In the genomic region with DNA sequence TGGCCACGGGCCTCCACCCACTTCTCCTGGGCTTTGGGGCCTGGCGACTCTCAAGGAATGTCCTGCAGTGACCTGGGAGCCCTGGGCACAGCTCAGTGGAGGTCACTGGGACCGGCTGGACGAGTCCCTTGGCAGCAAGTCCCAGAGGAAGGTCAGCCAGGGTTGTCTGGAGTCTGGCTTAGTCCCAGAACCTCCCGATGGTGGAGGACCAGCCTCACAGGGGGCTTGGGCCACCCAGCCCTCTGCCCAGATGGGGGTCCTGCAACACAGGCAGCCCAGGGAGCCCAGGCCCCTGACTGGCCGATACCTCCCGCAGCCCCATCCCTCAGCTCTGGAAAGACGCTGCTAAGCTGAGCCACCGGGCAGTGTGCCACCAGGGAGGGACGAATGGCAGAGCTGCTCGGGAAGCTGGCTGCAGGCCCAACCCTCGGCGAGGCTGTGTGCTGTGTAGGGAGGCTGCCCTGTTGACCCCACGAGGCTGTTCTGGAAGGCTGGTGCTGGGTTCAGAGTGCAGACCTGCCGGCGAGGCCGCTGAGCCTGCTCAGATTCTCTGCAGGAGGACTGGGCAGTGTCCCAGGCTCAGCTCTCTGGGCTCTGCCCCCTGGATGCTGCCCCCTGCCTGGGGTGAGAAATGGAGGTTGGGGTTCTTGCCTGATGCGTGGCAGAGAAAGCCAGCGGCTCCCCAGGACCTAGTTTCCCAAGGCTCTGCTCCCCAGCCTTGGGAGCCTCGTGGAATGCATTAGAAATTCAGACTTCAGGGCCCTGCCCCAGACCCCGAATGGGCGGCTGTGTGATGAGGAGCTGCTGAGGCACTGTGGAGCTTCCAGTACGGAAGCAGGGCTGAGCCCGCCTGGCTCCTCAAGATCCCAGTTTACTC, we compare ENCODE assay signal across 10 cellular contexts.
DNase-seq lines count a peak whose midpoint lies in the region; ATAC-seq, FAIRE-seq and TF ChIP-seq lines count a peak whose summit lies in the region.
"Had no signal": no experiment of that assay in that cellular context is flagged by ENCODE, and none has a peak within 500 bp of the region (broad histone marks: within the 10 kb centered on the region; RNA-seq: fewer than 3 reads in every experiment).

No MANE protein-coding gene starts in this region.

- no peak for FAIRE-seq in frontal cortex (lab: Jason Lieb, UNC)

- H3K27me3 Mint-ChIP-seq in activated CD8-positive, alpha-beta T cell treated with anti-CD3 and anti-CD28 coated beads, Interleukin-2, amount 10 ng/mL, durations not matched to agents 7 days and 5 days (ENCODE audit: low read depth) = no peaks in the 10 kb centered on the region

- no peaks in the 10 kb centered on the region for H3K36me3 ChIP-seq in PC-3 (ENCODE audit: low read depth, low read length)
- no peaks in the 10 kb centered on the region for H3K36me3 ChIP-seq in ovary

- DNase-seq in D341Med (ENCODE audit: low spot score) = peak; percentile 76
- DNase-seq in PC-3 = peak; percentile 25
- peak; percentile 70 to 84 for DNase-seq in frontal cortex (ENCODE audit: low spot score in 2 of 2)
- peak in 4 of 5 donors; percentile 30 to 86 (median 40) for DNase-seq in ovary
- DNase-seq in activated CD8-positive, alpha-beta T cell treated with anti-CD3 and anti-CD28 coated beads, Interleukin-2, amount 10 ng/mL, durations not matched to agents 7 days and 5 days = no peak
- no peak for DNase-seq in NCI-H748 (lab: John Stamatoyannopoulos, UW; ENCODE audit: unreplicated experiment)
- DNase-seq: DMS53 had no signal

- CTCF ChIA-PET in PC-3 (lab: Charles Lee) = no interaction called here
- CTCF ChIA-PET in activated CD8-positive, alpha-beta T cell treated with anti-CD3 and anti-CD28 coated beads, Interleukin-2, amount 10 ng/mL, durations not matched to agents 7 days and 5 days (lab: Charles Lee) = no interaction called here

- intact Hi-C loops in PC-3 (cut with micrococcal nuclease) (no loop called here), ovary (cut with DNase I) (no loop called here)

- TF ChIP-seq CTCF in PC-3 (conservative IDR thresholded peaks at IDR 0.05; ENCODE audit: low read depth, low read length) = no peak
- no peak for TF ChIP-seq CTCF in ovary (IDR thresholded peaks at IDR 0.05)

- H3K4me1 ChIP-seq in PC-3 (ENCODE audit: insufficient read depth, low read length) (no peaks in the 10 kb centered on the region), ovary (ENCODE audit: insufficient read depth) (peaks cover 4% of the 10 kb centered on the region)

- H3K27me3 ChIP-seq in PC-3 (ENCODE audit: low read length) = 0 out of 2 replicates have a peak, but pooled peaks cover 9% of the 10 kb centered on the region
- H3K27me3 ChIP-seq in ovary = no peaks in the 10 kb centered on the region

- no peak overlapping the region for H3K27ac ChIP-seq in PC-3 (ENCODE audit: low read length)
- H3K27ac ChIP-seq in ovary = no peak overlapping the region

- no peak overlapping the region for H3K27ac Mint-ChIP-seq in activated CD8-positive, alpha-beta T cell treated with anti-CD3 and anti-CD28 coated beads, Interleukin-2, amount 10 ng/mL, durations not matched to agents 7 days and 5 days
- H3K27ac Mint-ChIP-seq: T-helper 1 cell treated with Interleukin-12 subunit alpha and Interleukin-12 subunit beta and Interleukin-4 antibody, amounts not matched to agents 30 μg/mL and 1 μg/mL, for 36 hours had no signal

- H3K36me3 Mint-ChIP-seq in activated CD8-positive, alpha-beta T cell treated with anti-CD3 and anti-CD28 coated beads, Interleukin-2, amount 10 ng/mL, durations not matched to agents 7 days and 5 days (ENCODE audit: low read depth) = no peaks in the 10 kb centered on the region

- H3K4me1 Mint-ChIP-seq in activated CD8-positive, alpha-beta T cell treated with anti-CD3 and anti-CD28 coated beads, Interleukin-2, amount 10 ng/mL, durations not matched to agents 7 days and 5 days (ENCODE audit: low read depth) = no peaks in the 10 kb centered on the region

- H3K9me3 ChIP-seq in PC-3 (ENCODE audit: low read length) (no peaks in the 10 kb centered on the region), ovary (no peaks in the 10 kb centered on the region)

- no peaks in the 10 kb centered on the region for H4K20me1 ChIP-seq in PC-3 (ENCODE audit: low read length)

- H3K79me2 ChIP-seq in PC-3 (ENCODE audit: low read length) = no peaks in the 10 kb centered on the region

- POLR2A ChIA-PET in PC-3 (lab: Charles Lee; ENCODE audit: unreplicated experiment) = no interaction called here
- POLR2A ChIA-PET in activated CD8-positive, alpha-beta T cell treated with anti-CD3 and anti-CD28 coated beads, Interleukin-2, amount 10 ng/mL, durations not matched to agents 7 days and 5 days (lab: Charles Lee) = no interaction called here

- H3K9me3 Mint-ChIP-seq in activated CD8-positive, alpha-beta T cell treated with anti-CD3 and anti-CD28 coated beads, Interleukin-2, amount 10 ng/mL, durations not matched to agents 7 days and 5 days (ENCODE audit: insufficient read depth) = no peaks in the 10 kb centered on the region
- H3K9me3 Mint-ChIP-seq: T-helper 1 cell treated with Interleukin-12 subunit alpha and Interleukin-12 subunit beta and Interleukin-4 antibody, amounts not matched to agents 30 μg/mL and 1 μg/mL, for 36 hours had no signal

- no peak overlapping the region for H3K9ac ChIP-seq in PC-3 (ENCODE audit: low read length)

- no peak overlapping the region for H3K4me2 ChIP-seq in PC-3 (ENCODE audit: low read length)

- TF ChIP-seq POLR2A in ovary (IDR thresholded peaks at IDR 0.05) = no peak

- no peak overlapping the region for H3K4me3 ChIP-seq in PC-3 (ENCODE audit: low read length)
- no peak overlapping the region for H3K4me3 ChIP-seq in ovary

- ATAC-seq in PC-3 (no peak; the same call in 1 of the 2 replicates), GM21619 (IDR thresholded peaks at IDR 0.05; ENCODE audit: unreplicated experiment) (no peak), HG03095 (IDR thresholded peaks at IDR 0.05; ENCODE audit: unreplicated experiment) (no peak)
- ATAC-seq in activated CD8-positive, alpha-beta T cell treated with anti-CD3 and anti-CD28 coated beads, Interleukin-2, amount 10 ng/mL, durations not matched to agents 7 days and 5 days = no peak

- H3K4me3 Mint-ChIP-seq in activated CD8-positive, alpha-beta T cell treated with anti-CD3 and anti-CD28 coated beads, Interleukin-2, amount 10 ng/mL, durations not matched to agents 7 days and 5 days = no peak overlapping the region
- H3K4me3 Mint-ChIP-seq: T-helper 1 cell treated with Interleukin-12 subunit alpha and Interleukin-12 subunit beta and Interleukin-4 antibody, amounts not matched to agents 30 μg/mL and 1 μg/mL, for 36 hours had no signal

- no peak overlapping the region for H2AFZ ChIP-seq in PC-3 (ENCODE audit: low read length)

- H3F3A ChIP-seq in PC-3 (ENCODE audit: low read length, unreplicated experiment) = no peaks in the 10 kb centered on the region

- no peak for TF ChIP-seq EP300 in ovary (IDR thresholded peaks at IDR 0.05)

- 21 to 47% (median 22%) methylated on average over 13 to 24 of the region's 24 CpGs for WGBS in ovary, 3 donors

- no peaks in the 10 kb centered on the region for H3K9me2 ChIP-seq in PC-3 (replicated peaks; ENCODE audit: low read length)

- no TSS peak for BruUV-seq in PC-3 (replicated peaks; lab: Mats Ljungman, UMichigan)

Comparison
In these comparisons a context has a peak if more than half of its experiments do, and no peak if none do; other contexts are left out.
1. DNase-seq: peak in D341Med (single experiment), PC-3 (single experiment), frontal cortex (2 of 2) and ovary (4 of 5); none in activated CD8-positive, alpha-beta T cell treated with anti-CD3 and anti-CD28 coated beads, Interleukin-2, amount 10 ng/mL, durations not matched to agents 7 days and 5 days (single experiment) and NCI-H748 (single experiment).